Comparison of ENCODE assay signal across 11 cellular contexts in genomic region chr17:77821114-77821513, GRCh38.
A peak's percentile ranks its signal among the peaks of the same experiment; 100 is the strongest.
DNase-seq lines count a peak whose midpoint lies in the region; ATAC-seq and TF ChIP-seq lines count a peak whose summit lies in the region.
"Had no signal": no experiment of that assay in that cellular context is flagged by ENCODE, and none has a peak within 500 bp of the region (broad histone marks: within the 10 kb centered on the region; RNA-seq: fewer than 3 reads in every experiment).

No MANE protein-coding gene starts in this region.

- TF ChIP-seq POLR2A in NB4 (IDR thresholded peaks at IDR 0.05; ENCODE audit: extremely low read depth, insufficient read length) (no peak), adrenal gland (IDR thresholded peaks at IDR 0.05) (no peak)

- ATAC-seq in HG03354 (IDR thresholded peaks at IDR 0.05; ENCODE audit: poor library complexity, severe bottlenecking, unreplicated experiment), result no peak

- no peak overlapping the region for H3K4me3 Mint-ChIP-seq in progenitor cell of endocrine pancreas (ENCODE audit: low read depth)
- H3K4me3 Mint-ChIP-seq: activated T-cell treated with anti-CD3 and anti-CD28 coated beads, Interleukin-2, amount 50 U/mL, for 72 hours; neural crest cell had no signal

- no peaks in the 10 kb centered on the region for H3K9me3 ChIP-seq in adrenal gland (replicated peaks in 1 of 3)

- H3K4me1 ChIP-seq in adrenal gland (replicated peaks in 1 of 2), result no peaks in the 10 kb centered on the region

- TF ChIP-seq CTCF in NB4 (IDR thresholded peaks at IDR 0.05; ENCODE audit: low read depth, low read length) (no peak), adrenal gland (IDR thresholded peaks at IDR 0.05) (peak in 2 of 6 experiments; percentile 15 to 18), progenitor cell of endocrine pancreas (IDR thresholded peaks at IDR 0.05; ENCODE audit: unreplicated experiment) (peak; percentile 20), GM13976 (IDR thresholded peaks at IDR 0.05; ENCODE audit: borderline replicate concordance, control extremely low read depth, extremely low read depth, insufficient read depth, missing control alignments) (no peak)

- no peaks in the 10 kb centered on the region for H3K27me3 ChIP-seq in adrenal gland

- no peak overlapping the region for H3K4me3 ChIP-seq in NB4 (ENCODE audit: low read depth, low read length)
- H3K4me3 ChIP-seq in adrenal gland, result no peak overlapping the region

- H3K36me3 Mint-ChIP-seq in progenitor cell of endocrine pancreas (ENCODE audit: insufficient read depth), result no peaks in the 10 kb centered on the region

- 34 to 58% (median 55%) methylated on average over 6 to 8 of the region's 8 CpGs for WGBS in adrenal gland, 4 donors

- no peak overlapping the region for H3K27ac Mint-ChIP-seq in progenitor cell of endocrine pancreas
- H3K27ac Mint-ChIP-seq: activated T-cell treated with anti-CD3 and anti-CD28 coated beads, Interleukin-2, amount 50 U/mL, for 72 hours had no signal

- in situ Hi-C loops in GM13976 (cut with MboI; ENCODE audit: low sequenced_read_pairs, unreplicated experiment), result no loop called here

- H3K36me3 ChIP-seq in adrenal gland (replicated peaks in 1 of 2), result no peaks in the 10 kb centered on the region

- peaks cover 6% of the 10 kb centered on the region for H3K9me3 Mint-ChIP-seq in progenitor cell of endocrine pancreas (ENCODE audit: low read depth)
- H3K9me3 Mint-ChIP-seq: activated T-cell treated with anti-CD3 and anti-CD28 coated beads, Interleukin-2, amount 50 U/mL, for 72 hours; neural crest cell had no signal

- DNase-seq in NCI-H82 (lab: John Stamatoyannopoulos, UW) (peak; percentile 72), NCI-H82 treated with DMSO at 0.1 percent for 48 hours (lab: John Stamatoyannopoulos, UW; ENCODE audit: unreplicated experiment) (no peak), NB4 (ENCODE audit: low read depth) (peak; percentile 74), adrenal gland (peak in 4 of 7 donors; percentile 30 to 45 (median 36)), progenitor cell of endocrine pancreas (ENCODE audit: low spot score, unreplicated experiment) (no peak), GM13976 (ENCODE audit: low spot score) (no peak), C1 segment of cervical spinal cord (lab: John Stamatoyannopoulos, UW) (no peak)
- DNase-seq: activated T-cell treated with anti-CD3 and anti-CD28 coated beads, Interleukin-2, amount 50 U/mL, for 72 hours; stimulated activated CD4-positive, alpha-beta T cell treated with anti-CD3 and anti-CD28 coated beads, Interleukin-2, amount 100 ng/mL, for 24 hours had no signal

- intact Hi-C loops in adrenal gland (cut with DNase I), result no loop called here

- H3K4me1 Mint-ChIP-seq in progenitor cell of endocrine pancreas (ENCODE audit: low read depth), result no peaks in the 10 kb centered on the region

- peaks cover 22% of the 10 kb centered on the region for H3K27me3 Mint-ChIP-seq in progenitor cell of endocrine pancreas

- no peak overlapping the region for H3K27ac ChIP-seq in adrenal gland

Comparison
In these comparisons a context has a peak if more than half of its experiments do, and no peak if none do; other contexts are left out.
1. DNase-seq: peak in NCI-H82 (single experiment), NB4 (single experiment) and adrenal gland (4 of 7); none in NCI-H82 treated with DMSO at 0.1 percent for 48 hours (single experiment), progenitor cell of endocrine pancreas (single experiment), GM13976 (single experiment) and C1 segment of cervical spinal cord (0 of 14).